Comparison of ENCODE assay signal across 8 cellular contexts in genomic region chr4:140253556-140254027, GRCh38.
DNase-seq lines count a peak whose midpoint lies in the region; ATAC-seq, FAIRE-seq and TF ChIP-seq lines count a peak whose summit lies in the region.

No MANE protein-coding gene starts in this region.

- in situ Hi-C loops in gastrocnemius medialis (cut with MboI; ENCODE audit: low sequenced_read_pairs in 4 of 4): loop anchor here (10.0 kb wide), 3 partner anchors 209 to 519 kb away; no protein-coding TSS in a partner anchor

- H3K27me3 ChIP-seq in SJSA1 (replicated peaks): no peaks in the 10 kb centered on the region
- no peaks in the 10 kb centered on the region for H3K27me3 ChIP-seq in esophagus squamous epithelium
- H3K27me3 ChIP-seq in gastrocnemius medialis: no peaks in the 10 kb centered on the region

- CTCF ChIA-PET in GM10248 (lab: Yijun Ruan, JAX): interaction anchor here (0.6 to 4.7 kb wide), 25 partner anchors 10 to 650 kb away, joined by 3 to 45 read pairs (median 4); no protein-coding TSS in a partner anchor

- ATAC-seq in gastrocnemius medialis (no peak), GM21423 (IDR thresholded peaks at IDR 0.05; ENCODE audit: unreplicated experiment) (no peak), HG02870 (IDR thresholded peaks at IDR 0.05; ENCODE audit: unreplicated experiment) (no peak)

- H3K9me3 ChIP-seq in SJSA1 (replicated peaks) (no peaks in the 10 kb centered on the region), esophagus squamous epithelium (no peaks in the 10 kb centered on the region), gastrocnemius medialis (no peaks in the 10 kb centered on the region)

- POLR2A ChIA-PET in GM10248 (lab: Yijun Ruan, JAX): no interaction called here

- H3K36me3 ChIP-seq in SJSA1 (no peaks in the 10 kb centered on the region), esophagus squamous epithelium (no peaks in the 10 kb centered on the region), gastrocnemius medialis (no peaks in the 10 kb centered on the region)

- no peak for FAIRE-seq in D721Med (lab: Jason Lieb, UNC)

- WGBS in esophagus squamous epithelium, 2 donors: 49 to 51% methylated on average over 8 of the region's 8 CpGs

- DNase-seq in GM10248 (ENCODE audit: extremely low spot score) (no peak), SJSA1 (ENCODE audit: low read depth in 1 of 2, low spot score in 2 of 2) (no peak), esophagus squamous epithelium (lab: John Stamatoyannopoulos, UW) (no peak), gastrocnemius medialis (no peak), T-helper 9 cell (no peak), D721Med (ENCODE audit: insufficient read length, low spot score) (no peak)

- no peak overlapping the region for H3K4me3 ChIP-seq in SJSA1
- H3K4me3 ChIP-seq in esophagus squamous epithelium: peak overlapping the region in 3 of 4 donors; percentile 75 to 80 (median 76)
- peak overlapping the region; percentile 58 to 75 (median 66) for H3K4me3 ChIP-seq in gastrocnemius medialis

- H3K27ac ChIP-seq in SJSA1 (peak overlapping the region; percentile 13; the same call in 1 of the 2 replicates), esophagus squamous epithelium (peak overlapping the region; percentile 92 to 96 (median 94)), gastrocnemius medialis (peak overlapping the region; percentile 75 to 86 (median 80))

- TF ChIP-seq POLR2A in esophagus squamous epithelium (IDR thresholded peaks at IDR 0.05) (no peak), gastrocnemius medialis (IDR thresholded peaks at IDR 0.05) (no peak)

- H3K4me1 ChIP-seq in SJSA1 (replicated peaks): peaks cover 59% of the 10 kb centered on the region
- peaks cover 7 to 52% (median 9%) of the 10 kb centered on the region in 3 donors for H3K4me1 ChIP-seq in esophagus squamous epithelium
- peaks cover 15 to 24% of the 10 kb centered on the region in 2 donors for H3K4me1 ChIP-seq in gastrocnemius medialis

- intact Hi-C loops in esophagus squamous epithelium (cut with DNase I): loop anchor here (5.0 to 10.0 kb wide), 3 partner anchors 101 to 599 kb away; partner anchors contain the start of gene MAML3
- intact Hi-C loops in gastrocnemius medialis (cut with DNase I; ENCODE audit: low total_unique reads): loop anchor here (1.0 to 5.0 kb wide), 9 partner anchors 15 to 596 kb away; partner anchors contain the start of gene MAML3

- TF ChIP-seq CTCF in GM10248 (IDR thresholded peaks at IDR 0.05; ENCODE audit: control extremely low read depth, extremely low read depth, low read depth, missing control alignments) (peak; percentile 3), esophagus squamous epithelium (IDR thresholded peaks at IDR 0.05) (no peak), gastrocnemius medialis (IDR thresholded peaks at IDR 0.05 in 4 of 5, conservative IDR thresholded peaks at IDR 0.05 in 1 of 5) (peak in 2 of 5 experiments; percentile 1 to 6), D721Med (IDR thresholded peaks at IDR 0.05; ENCODE audit: insufficient read depth, missing control alignments) (no peak)

Comparison
In these comparisons a context has a peak if more than half of its experiments do, and no peak if none do; other contexts are left out.
1. H3K27ac ChIP-seq: peak in every context shown above with its lines; median percentile 94 in esophagus squamous epithelium; 80 in gastrocnemius medialis; 13 in SJSA1.